Comparison of ENCODE assay signal across 21 cellular contexts in the genomic region with DNA sequence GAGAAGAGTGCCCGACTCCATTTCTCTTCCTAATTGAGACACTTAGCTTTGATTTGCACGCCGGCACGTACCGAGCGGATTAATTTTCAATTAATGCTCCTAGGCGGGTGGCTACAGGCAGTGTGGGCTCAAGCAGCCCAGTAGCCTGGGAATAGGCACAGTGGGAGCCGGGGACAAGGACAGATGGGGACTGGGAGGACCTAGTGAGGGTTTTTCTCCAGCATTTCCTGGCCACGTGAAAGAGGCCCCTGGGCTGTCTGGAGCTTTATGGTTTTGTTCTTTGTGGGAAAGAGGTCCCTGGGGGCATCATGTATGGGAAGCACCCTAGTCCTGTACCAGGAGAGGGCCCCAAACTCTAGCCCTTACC.
"Had no signal": no experiment of that assay in that cellular context is flagged by ENCODE, and none has a peak within 500 bp of the region (broad histone marks: within the 10 kb centered on the region; RNA-seq: fewer than 3 reads in every experiment).

No MANE protein-coding gene starts in this region.

- H3K27ac ChIP-seq: hepatocyte, left ventricle myocardium inferior, neural progenitor cell, spleen, thoracic aorta, upper lobe of left lung had no signal

- H3K9me3 ChIP-seq: left ventricle myocardium inferior, spleen, thoracic aorta, upper lobe of left lung had no signal

- DNase-seq: activated CD8-positive, alpha-beta memory T cell treated with anti-CD3 and anti-CD28 coated beads, Interleukin-2, amount 50 U/mL, for 4 hours; activated naive CD4-positive, alpha-beta T cell treated with anti-CD3 and anti-CD28 coated beads, Interleukin-2, amount 10 ng/mL, durations not matched to agents 7 days and 5 days; activated T-cell treated with anti-CD3 and anti-CD28 coated beads, Interleukin-2, amount 50 U/mL, for 4 hours; anterior cingulate cortex; effector CD4-positive, alpha-beta T cell; erythroblast; foreskin fibroblast; immature natural killer cell; kidney glomerular epithelial cell; left ventricle myocardium inferior; naive thymus-derived CD8-positive, alpha-beta T cell; retina; spleen; stimulated activated CD4-positive, alpha-beta T cell treated with anti-CD3 and anti-CD28 coated beads, Interleukin-4, amount 100 ng/mL, for 1 hour; stimulated activated naive CD4-positive, alpha-beta T cell; T-helper 1 cell; upper lobe of left lung had no signal

- H2AFZ ChIP-seq: hepatocyte, neural progenitor cell had no signal

- H3K4me2 ChIP-seq: hepatocyte, neural progenitor cell had no signal

- H3K27me3 ChIP-seq: upper lobe of left lung had no signal

- H3K36me3 ChIP-seq: left ventricle myocardium inferior, neural progenitor cell, spleen, thoracic aorta, upper lobe of left lung had no signal

- H3K79me2 ChIP-seq: hepatocyte had no signal

- H3K4me1 ChIP-seq: left ventricle myocardium inferior, neural progenitor cell, spleen, upper lobe of left lung had no signal

- H3K4me3 ChIP-seq: hepatocyte, left ventricle myocardium inferior, neural progenitor cell, spleen, thoracic aorta, upper lobe of left lung had no signal

- ATAC-seq: activated T-cell treated with anti-CD3 and anti-CD28 coated beads, Interleukin-2, amount 50 U/mL, for 4 hours; naive thymus-derived CD8-positive, alpha-beta T cell; WTC11 had no signal
